ENCODE assay signal across 28 cellular contexts in the genomic region with DNA sequence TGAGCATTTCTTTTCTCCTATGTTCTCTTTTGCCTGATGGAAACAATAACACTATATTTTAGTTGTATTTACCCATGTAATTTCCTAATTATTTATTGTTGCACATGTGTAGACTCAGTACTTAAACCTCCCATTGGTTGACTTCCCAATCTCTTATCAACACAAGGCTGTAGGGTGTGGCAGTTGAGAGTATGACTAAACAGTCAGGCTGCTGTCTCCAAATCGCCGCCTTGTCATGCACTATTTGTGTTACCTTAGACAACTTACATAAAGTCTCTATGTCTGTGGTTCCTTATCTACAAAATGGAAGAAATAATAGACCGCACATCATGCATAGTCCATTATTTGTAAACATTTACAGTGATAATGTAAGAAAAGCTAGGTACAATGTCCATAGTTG.
A peak's percentile ranks its signal among the peaks of the same experiment; 100 is the strongest.
DNase-seq lines count a peak whose midpoint lies in the region; ATAC-seq and TF ChIP-seq lines count a peak whose summit lies in the region.
"Had no signal": no experiment of that assay in that cellular context is flagged by ENCODE, and none has a peak within 500 bp of the region (broad histone marks: within the 10 kb centered on the region; RNA-seq: fewer than 3 reads in every experiment).

No MANE protein-coding gene starts in this region.

- no peaks in the 10 kb centered on the region for H3K79me2 ChIP-seq in mammary epithelial cell (ENCODE audit: insufficient read depth, low read length)

- intact Hi-C loops in Calu3 (cut with micrococcal nuclease; ENCODE audit: unreplicated experiment) = no loop called here
- intact Hi-C loops in mammary epithelial cell (cut with micrococcal nuclease) = no loop called here
- intact Hi-C loops in mucosa of descending colon (cut with DNase I, micrococcal nuclease) = no loop called here

- peaks cover 12% of the 10 kb centered on the region for H3K4me1 Mint-ChIP-seq in Calu3 (ENCODE audit: low read depth, unreplicated experiment)
- H3K4me1 Mint-ChIP-seq: activated naive CD8-positive, alpha-beta T cell treated with anti-CD3 and anti-CD28 coated beads for 36 hours; nephron; T-helper 17 cell had no signal

- H3K27me3 Mint-ChIP-seq in Calu3 (ENCODE audit: unreplicated experiment) = no peaks in the 10 kb centered on the region
- H3K27me3 Mint-ChIP-seq: activated naive CD8-positive, alpha-beta T cell treated with anti-CD3 and anti-CD28 coated beads for 36 hours; T-helper 17 cell had no signal

- no peaks in the 10 kb centered on the region for H3K9me3 ChIP-seq in mammary epithelial cell (replicated peaks; ENCODE audit: insufficient read depth, low read length)
- no peaks in the 10 kb centered on the region for H3K9me3 ChIP-seq in mucosa of descending colon
- H3K9me3 ChIP-seq in BE2C = no peaks in the 10 kb centered on the region
- H3K9me3 ChIP-seq: testis, vagina had no signal

- peak; percentile 43 for ATAC-seq in mucosa of descending colon
- no peak for ATAC-seq in HG03025 (IDR thresholded peaks at IDR 0.05; ENCODE audit: low FRiP score, unreplicated experiment)
- ATAC-seq: GM12878, heart left ventricle, T-helper 17 cell, WTC11 had no signal

- no TSS peak for BruUV-seq in Calu3 (replicated peaks; lab: Mats Ljungman, UMichigan)
- no TSS peak for BruUV-seq in mammary epithelial cell (replicated peaks; lab: Mats Ljungman, UMichigan)

- no peak overlapping the region for H2AFZ ChIP-seq in mammary epithelial cell (ENCODE audit: low read depth, low read length)

- in situ Hi-C loops in mammary epithelial cell (cut with MboI; ENCODE audit: low sequenced_read_pairs in 2 of 2) = no loop called here

- DNase-seq in Calu3 (peak; percentile 60), NCI-H748 treated with DMSO at 0.1 percent for 48 hours (lab: John Stamatoyannopoulos, UW) (peak; percentile 36), mammary epithelial cell (peak; percentile 37), mucosa of descending colon (no peak), BE2C (no peak), activated gamma-delta T cell treated with Interleukin-2 at 50 U/mL for 16 hours (no peak), GM19238 (ENCODE audit: insufficient read length, low spot score) (no peak)
- DNase-seq: activated CD4-positive, alpha-beta T cell treated with anti-CD3 and anti-CD28 coated beads, Interleukin-2, amount 50 U/mL, for 4 hours; activated naive CD8-positive, alpha-beta T cell treated with anti-CD3 and anti-CD28 coated beads for 36 hours; cerebellar nuclear complex; dorsolateral prefrontal cortex; heart left ventricle; MM.1S; NCI-H1436; NCI-H524; stimulated activated CD4-positive, alpha-beta T cell treated with anti-CD3 and anti-CD28 coated beads, Interleukin-12 subunit alpha, Interleukin-12 subunit beta, amount 100 ng/mL, for 4 hours; stimulated activated CD4-positive, alpha-beta T cell treated with anti-CD3 and anti-CD28 coated beads, Interleukin-4, amount 100 ng/mL, for 4 hours; stimulated activated naive CD4-positive, alpha-beta T cell; T-helper 17 cell; testis had no signal

- no peaks in the 10 kb centered on the region for H3K36me3 Mint-ChIP-seq in Calu3 (ENCODE audit: insufficient read depth, unreplicated experiment)
- H3K36me3 Mint-ChIP-seq: activated naive CD8-positive, alpha-beta T cell treated with anti-CD3 and anti-CD28 coated beads for 36 hours had no signal

- H3K9me3 Mint-ChIP-seq in Calu3 (ENCODE audit: low read depth, unreplicated experiment) = peaks cover 2% of the 10 kb centered on the region
- H3K9me3 Mint-ChIP-seq: activated naive CD8-positive, alpha-beta T cell treated with anti-CD3 and anti-CD28 coated beads for 36 hours had no signal

- H3K9ac ChIP-seq in mammary epithelial cell (ENCODE audit: insufficient read depth, low read length) = no peak overlapping the region
- H3K9ac ChIP-seq: BLaER1 treated with 17β-estradiol and CSF1 and Interleukin-3, amounts not matched to agents 10 nM and 100 nM had no signal

- CTCF ChIA-PET in Calu3 (lab: Charles Lee) = no interaction called here
- CTCF ChIA-PET in mammary epithelial cell (lab: Charles Lee; ENCODE audit: low non-redundant PET) = no interaction called here

- WGBS in mammary epithelial cell (ENCODE audit: low coverage, missing lambda C conversion rate) = 84% methylated on average over 3 of the region's 3 CpGs

- no peaks in the 10 kb centered on the region for H4K20me1 ChIP-seq in mammary epithelial cell (ENCODE audit: insufficient read depth, low read length)
- H4K20me1 ChIP-seq: BLaER1 treated with 17β-estradiol and CSF1 and Interleukin-3, amounts not matched to agents 10 nM and 100 nM had no signal

- H3K36me3 ChIP-seq in mammary epithelial cell (ENCODE audit: insufficient read depth, low read length) = no peaks in the 10 kb centered on the region
- H3K36me3 ChIP-seq in mucosa of descending colon (ENCODE audit: low read depth) = no peaks in the 10 kb centered on the region
- no peaks in the 10 kb centered on the region for H3K36me3 ChIP-seq in BE2C
- H3K36me3 ChIP-seq: BLaER1 treated with 17β-estradiol and CSF1 and Interleukin-3, amounts not matched to agents 10 nM and 100 nM; heart left ventricle; right atrium auricular region; vagina had no signal

- dilution Hi-C loops in mammary epithelial cell (cut with HindIII; ENCODE audit: low sequenced_read_pairs) = no loop called here

- peaks cover 5% of the 10 kb centered on the region for H3K4me1 ChIP-seq in mammary epithelial cell (ENCODE audit: insufficient read depth, low read length)
- H3K4me1 ChIP-seq in mucosa of descending colon (ENCODE audit: low read depth) = no peaks in the 10 kb centered on the region
- H3K4me1 ChIP-seq in BE2C = peaks cover 3% of the 10 kb centered on the region
- H3K4me1 ChIP-seq: heart left ventricle, right atrium auricular region, testis, vagina had no signal

- no peak overlapping the region for H3K27ac Mint-ChIP-seq in Calu3 (ENCODE audit: unreplicated experiment)
- H3K27ac Mint-ChIP-seq: activated naive CD8-positive, alpha-beta T cell treated with anti-CD3 and anti-CD28 coated beads for 36 hours; nephron; T-helper 17 cell; WTC11 had no signal

- no peak overlapping the region for H3K4me3 Mint-ChIP-seq in Calu3 (ENCODE audit: low read depth, unreplicated experiment)
- H3K4me3 Mint-ChIP-seq: activated naive CD8-positive, alpha-beta T cell treated with anti-CD3 and anti-CD28 coated beads for 36 hours; nephron; T-helper 17 cell; WTC11 had no signal

- H3K4me3 ChIP-seq in mammary epithelial cell (replicated peaks in 1 of 3; ENCODE audit: insufficient read depth in 1 of 3, low read depth in 2 of 3, low read length in 3 of 3) (no peak overlapping the region), mucosa of descending colon (no peak overlapping the region), BE2C (ENCODE audit: low read depth, low read length) (no peak overlapping the region)
- H3K4me3 ChIP-seq: BLaER1 treated with 17β-estradiol and CSF1 and Interleukin-3, amounts not matched to agents 10 nM and 100 nM; dorsolateral prefrontal cortex; GM12878; heart left ventricle; right atrium auricular region; SK-N-MC; testis; vagina had no signal

- H3K27ac ChIP-seq in mammary epithelial cell (ENCODE audit: insufficient read depth, low read depth, low read length) = no peak overlapping the region
- H3K27ac ChIP-seq: BLaER1 treated with 17β-estradiol and CSF1 and Interleukin-3, amounts not matched to agents 10 nM and 100 nM; dorsolateral prefrontal cortex; heart left ventricle; right atrium auricular region; SK-N-MC; testis; vagina had no signal

- H3K4me2 ChIP-seq in mammary epithelial cell (ENCODE audit: insufficient read depth, low read depth, low read length) = no peak overlapping the region
- H3K4me2 ChIP-seq: BLaER1 treated with 17β-estradiol and CSF1 and Interleukin-3, amounts not matched to agents 10 nM and 100 nM had no signal

- H3K27me3 ChIP-seq in mammary epithelial cell (ENCODE audit: insufficient read depth, low read length) (no peaks in the 10 kb centered on the region), BE2C (no peaks in the 10 kb centered on the region)
- H3K27me3 ChIP-seq: BLaER1 treated with 17β-estradiol and CSF1 and Interleukin-3, amounts not matched to agents 10 nM and 100 nM; heart left ventricle; right atrium auricular region; testis; vagina had no signal

- no peak for TF ChIP-seq CTCF in Calu3 (IDR thresholded peaks at IDR 0.05; ENCODE audit: unreplicated experiment)
- no peak for TF ChIP-seq CTCF in mammary epithelial cell (conservative IDR thresholded peaks at IDR 0.05 in 1 of 2, IDR thresholded peaks at IDR 0.05 in 1 of 2; ENCODE audit: extremely low read depth in 1 of 2, insufficient read depth in 1 of 2, low read depth in 1 of 2, low read length in 2 of 2)
- TF ChIP-seq CTCF in mucosa of descending colon (IDR thresholded peaks at IDR 0.05) = no peak
- no peak for TF ChIP-seq CTCF in BE2C (IDR thresholded peaks at IDR 0.05; ENCODE audit: low read depth, low read length)

Comparison
In these comparisons a context has a peak if more than half of its experiments do, and no peak if none do; other contexts are left out.
1. DNase-seq: peak in Calu3 (single experiment), NCI-H748 treated with DMSO at 0.1 percent for 48 hours (single experiment) and mammary epithelial cell (single experiment); none in mucosa of descending colon (0 of 3), BE2C (single experiment), activated gamma-delta T cell treated with Interleukin-2 at 50 U/mL for 16 hours (single experiment) and GM19238 (single experiment).